In the genomic region with DNA sequence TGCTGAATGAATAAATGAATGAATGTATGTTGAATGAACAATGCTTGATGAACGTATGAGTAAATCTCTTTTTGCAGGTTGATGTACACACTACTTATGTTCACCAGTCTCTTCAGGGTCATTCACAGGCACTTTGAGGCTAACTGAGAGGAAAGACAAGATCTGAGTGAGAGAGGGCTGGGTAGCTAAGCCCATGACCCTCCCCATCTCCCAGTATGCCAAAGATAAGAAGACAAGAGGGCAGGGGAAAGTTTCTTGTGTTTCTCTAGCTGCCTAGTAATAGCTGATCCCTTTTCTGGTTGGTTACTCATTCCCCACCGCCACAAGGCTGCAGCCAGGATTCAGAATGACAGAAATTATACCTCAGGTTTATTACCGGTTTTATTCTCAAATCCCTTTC, we compare ENCODE assay signal across 23 cellular contexts.
"Had no signal": no experiment of that assay in that cellular context is flagged by ENCODE, and none has a peak within 500 bp of the region (broad histone marks: within the 10 kb centered on the region; RNA-seq: fewer than 3 reads in every experiment).

No MANE protein-coding gene starts in this region.

- ATAC-seq: left lung; naive thymus-derived CD8-positive, alpha-beta T cell; sciatic nerve had no signal

- H3K4me3 Mint-ChIP-seq: activated B cell treated with CpG ODN at 0.5 μM for 24 hours; brain; dendritic cell treated with granulocyte-macrophage colony-stimulating factor and Interleukin-4, amounts not matched to agents 40 ng/mL and 50 ng/mL, for 4 days; mesothelial cell of epicardium; naive thymus-derived CD8-positive, alpha-beta T cell; neural progenitor cell; stimulated activated naive CD8-positive, alpha-beta T cell treated with anti-CD3 and anti-CD28 coated beads, Interleukin-15, Interleukin-2, amounts not matched to agents 100 ng/mL and 50 ng/mL, for 24 hours had no signal

- FAIRE-seq: frontal cortex, small intestine had no signal

- H3K27me3 ChIP-seq: esophagus muscularis mucosa, left lung, neural progenitor cell, tibial artery had no signal

- H3K27ac ChIP-seq: esophagus muscularis mucosa, left lung, neural progenitor cell, tibial artery had no signal

- H3K4me1 Mint-ChIP-seq: mesothelial cell of epicardium, neural progenitor cell had no signal

- H3K9me3 ChIP-seq: esophagus muscularis mucosa, SK-N-SH, tibial artery had no signal

- H3K27ac Mint-ChIP-seq: activated B cell treated with CpG ODN at 0.5 μM for 24 hours; activated naive CD4-positive, alpha-beta T cell treated with anti-CD3 and anti-CD28 coated beads, Interleukin-2, amount 50 U/mL, for 72 hours; brain; dendritic cell treated with granulocyte-macrophage colony-stimulating factor and Interleukin-4, amounts not matched to agents 40 ng/mL and 50 ng/mL, for 4 days; mesothelial cell of epicardium; naive thymus-derived CD8-positive, alpha-beta T cell; neural progenitor cell; stimulated activated naive CD8-positive, alpha-beta T cell treated with anti-CD3 and anti-CD28 coated beads, Interleukin-15, Interleukin-2, amounts not matched to agents 100 ng/mL and 50 ng/mL, for 24 hours had no signal

- DNase-seq: activated B cell treated with CpG ODN at 0.5 μM for 24 hours; activated CD4-positive, alpha-beta T cell treated with anti-CD3 and anti-CD28 coated beads, Interleukin-2, amount 50 U/mL, for 1 hour; aorta; caudate nucleus; effector CD4-positive, alpha-beta T cell; hippocampal formation; kidney glomerular epithelial cell; left lung; naive thymus-derived CD8-positive, alpha-beta T cell; SK-N-SH; small intestine; stimulated activated CD4-positive, alpha-beta T cell treated with anti-CD3 and anti-CD28 coated beads, Interleukin-2, amount 100 ng/mL, for 48 hours; tibial artery had no signal

- H3K36me3 Mint-ChIP-seq: brain, neural progenitor cell had no signal

- H3K36me3 ChIP-seq: esophagus muscularis mucosa, left lung, neural progenitor cell, tibial artery had no signal

- H3K4me3 ChIP-seq: esophagus muscularis mucosa, left lung, lung, neural progenitor cell, tibial artery had no signal

- H3K4me1 ChIP-seq: neural progenitor cell had no signal
